Comparison of ENCODE assay signal across 8 cellular contexts in the genomic region with DNA sequence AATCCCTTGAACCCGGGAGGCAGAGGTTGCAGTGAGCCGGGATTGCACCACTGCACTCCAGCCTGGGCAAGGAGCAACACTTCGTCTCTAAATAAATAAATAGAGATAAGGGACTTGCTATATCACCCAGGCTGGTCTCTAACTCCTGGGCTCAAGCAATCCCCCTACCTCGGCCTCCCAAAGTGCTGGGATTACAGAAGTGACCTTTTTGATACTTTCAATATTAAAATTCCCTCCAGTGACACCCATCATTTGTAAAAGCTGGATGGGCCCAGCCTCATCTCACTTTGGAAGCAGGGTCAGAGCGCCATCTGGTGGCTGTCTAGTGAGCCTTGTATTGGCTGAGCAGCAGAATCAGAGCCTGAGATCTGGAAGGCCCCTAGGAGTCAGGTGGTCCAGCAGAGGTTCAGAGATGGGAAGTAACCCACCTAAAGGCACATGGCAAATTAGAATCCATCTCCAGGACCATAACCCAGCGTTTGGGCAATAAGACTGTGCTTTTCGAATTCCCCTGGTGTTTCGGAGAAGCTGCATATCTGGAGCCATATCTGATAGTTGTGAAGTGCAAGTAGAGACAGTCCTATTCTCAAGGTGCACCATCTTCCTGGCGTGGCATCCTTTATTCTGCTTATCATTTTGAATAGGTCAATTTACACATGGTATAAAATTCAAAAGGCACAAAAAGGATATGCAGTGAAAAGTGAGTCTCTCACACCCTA. TPM values are rescaled to one million over a fixed set of nuclear protein-coding genes. Genes with fewer than 3 reads are reported as not detected.
DNase-seq lines count a peak whose midpoint lies in the region; ATAC-seq and TF ChIP-seq lines count a peak whose summit lies in the region.

No MANE protein-coding gene starts in this region.

- H4K20me1 ChIP-seq in H9 (ENCODE audit: control insufficient read depth, insufficient read depth, insufficient read length) = no peaks in the 10 kb centered on the region

- H3K36me3 Mint-ChIP-seq in CD14-positive monocyte = no peaks in the 10 kb centered on the region
- H3K36me3 Mint-ChIP-seq in H9 (ENCODE audit: insufficient read depth in 1 of 3, low read depth in 3 of 3) = no peaks in the 10 kb centered on the region; a peak in 1 of 7 replicates
- H3K36me3 Mint-ChIP-seq in central memory CD8-positive, alpha-beta T cell (ENCODE audit: insufficient read depth) = no peaks in the 10 kb centered on the region

- no peaks in the 10 kb centered on the region for H3K79me2 ChIP-seq in H9 (ENCODE audit: insufficient read depth, low read length)

- H3K79me1 ChIP-seq in H9 (ENCODE audit: insufficient read depth, low read depth, low read length, poor library complexity, severe bottlenecking) = no peaks in the 10 kb centered on the region

- no peak overlapping the region for H3K56ac ChIP-seq in H9 (ENCODE audit: insufficient read length, low read depth, low read length)

- TF ChIP-seq CTCF in CD14-positive monocyte (IDR thresholded peaks at IDR 0.05) = peak; percentile 90
- TF ChIP-seq CTCF in H9 (conservative IDR thresholded peaks at IDR 0.05) = peak; percentile 95

- no peak overlapping the region for H4K5ac ChIP-seq in H9 (ENCODE audit: insufficient read length, low read depth, low read length)

- no peak overlapping the region for H2BK20ac ChIP-seq in H9 (ENCODE audit: low read depth, low read length, poor library complexity, severe bottlenecking)

- H3K4me2 ChIP-seq in H9 (ENCODE audit: insufficient read depth, insufficient read length, low read length) = no peak overlapping the region

- H3T11ph ChIP-seq in H9 (ENCODE audit: low read length) = no peak overlapping the region

- H3K4me3 Mint-ChIP-seq in CD14-positive monocyte (no peak overlapping the region), H9 (no peak overlapping the region)
- no peak overlapping the region for H3K4me3 Mint-ChIP-seq in central memory CD8-positive, alpha-beta T cell

- H3K23ac ChIP-seq in H9 (ENCODE audit: insufficient read length, low read depth, low read length) = no peak overlapping the region

- no peaks in the 10 kb centered on the region for H3K9me3 ChIP-seq in H9 (ENCODE audit: control insufficient read depth, low read depth, low read length)

- H2BK120ac ChIP-seq in H9 (ENCODE audit: low read depth, low read length, poor library complexity, severe bottlenecking) = no peak overlapping the region

- no peak overlapping the region for H4K8ac ChIP-seq in H9 (replicated peaks; ENCODE audit: insufficient read length, low read depth, low read length)

- H3K4ac ChIP-seq in H9 (ENCODE audit: low read depth, low read length) = no peak overlapping the region

- H2BK5ac ChIP-seq in H9 (ENCODE audit: insufficient read length, low read length) = no peak overlapping the region

- no peak overlapping the region for H3K14ac ChIP-seq in H9 (ENCODE audit: insufficient read depth, low read length)

- no peak overlapping the region for H4K91ac ChIP-seq in H9 (ENCODE audit: insufficient read length, low read depth, low read length)

- intact Hi-C loops in CD14-positive monocyte (cut with micrococcal nuclease) = loop anchor here (1.0 to 2.0 kb wide), 2 partner anchors 140 to 141 kb away; no protein-coding TSS in a partner anchor
- intact Hi-C loops in left colon (cut with DNase I, micrococcal nuclease) = loop anchor here in 1 of 2 donors (1.0 kb wide), 1 partner anchor 140 kb away; no protein-coding TSS in a partner anchor

- DNase-seq in CD14-positive monocyte (ENCODE audit: low spot score) (peak; percentile 58), H9 (peak; percentile 81), NCI-H2196 treated with DMSO at 0.1 percent for 48 hours (lab: John Stamatoyannopoulos, UW; ENCODE audit: unreplicated experiment) (peak; percentile 43), left colon (peak; percentile 58 to 90)
- DNase-seq in activated CD4-positive, CD25-positive, alpha-beta regulatory T cell treated with anti-CD3 and anti-CD28 coated beads, Interleukin-2, amount 50 U/mL, for 72 hours = peak; percentile 81
- DNase-seq in central memory CD8-positive, alpha-beta T cell (ENCODE audit: low spot score in 2 of 2) = peak; percentile 48 to 62
- peak; percentile 79 to 85 for DNase-seq in stimulated activated CD4-positive, alpha-beta T cell treated with anti-CD3 and anti-CD28 coated beads, Interleukin-2, amount 100 ng/mL, for 48 hours

- no CpG with 5 or more reads among the region's 9 CpGs for WGBS in H9 (ENCODE audit: extremely low coverage, insufficient read length, low lambda C conversion rate)

- H3K27ac ChIP-seq in H9 (ENCODE audit: insufficient read length, low read depth, low read length) = no peak overlapping the region

- H3K23me2 ChIP-seq in H9 (ENCODE audit: insufficient read length, low read depth, low read length, poor library complexity, severe bottlenecking) = no peaks in the 10 kb centered on the region

- H3K27ac Mint-ChIP-seq in CD14-positive monocyte (no peak overlapping the region), H9 (no peak overlapping the region)
- no peak overlapping the region for H3K27ac Mint-ChIP-seq in central memory CD8-positive, alpha-beta T cell (ENCODE audit: low read depth)

- H3K4me1 Mint-ChIP-seq in CD14-positive monocyte (peaks cover 4% of the 10 kb centered on the region), H9 (peaks cover 17% of the 10 kb centered on the region in 2 experiments)
- peaks cover 7% of the 10 kb centered on the region for H3K4me1 Mint-ChIP-seq in central memory CD8-positive, alpha-beta T cell

- H3K27me3 Mint-ChIP-seq in CD14-positive monocyte (ENCODE audit: low read depth in 3 of 3) = peaks cover 1 to 10% (median 7%) of the 10 kb centered on the region in 3 donors
- peaks cover 57% of the 10 kb centered on the region for H3K27me3 Mint-ChIP-seq in H9 (ENCODE audit: low read depth)
- H3K27me3 Mint-ChIP-seq in central memory CD8-positive, alpha-beta T cell = no peaks in the 10 kb centered on the region

- H3K27me3 ChIP-seq in H9 (ENCODE audit: insufficient read depth, low read length) = no peaks in the 10 kb centered on the region

- H3K9me3 Mint-ChIP-seq in CD14-positive monocyte (no peaks in the 10 kb centered on the region), H9 (no peaks in the 10 kb centered on the region; a peak in 1 of 5 replicates)
- H3K9me3 Mint-ChIP-seq in central memory CD8-positive, alpha-beta T cell = no peaks in the 10 kb centered on the region

- H3K4me1 ChIP-seq in H9 (ENCODE audit: insufficient read depth, low read length) = no peaks in the 10 kb centered on the region; the same call in 1 of the 2 replicates

- H2BK12ac ChIP-seq in H9 (ENCODE audit: insufficient read length, low read depth, low read length) = no peak overlapping the region

- H3K9ac ChIP-seq in H9 (ENCODE audit: extremely low read depth, insufficient read length, low read length) = no peak overlapping the region

- ATAC-seq in central memory CD8-positive, alpha-beta T cell (replicated peaks; ENCODE audit: extremely low read depth, poor library complexity, severe bottlenecking) = peak; percentile 70
- ATAC-seq in left colon (peak; percentile 85), HG03025 (IDR thresholded peaks at IDR 0.05; ENCODE audit: low FRiP score, unreplicated experiment) (no peak)

- no peak overlapping the region for H2BK15ac ChIP-seq in H9 (ENCODE audit: low read depth, low read length)

- H2AFZ ChIP-seq in H9 (ENCODE audit: low read length) = no peak overlapping the region

- H3K18ac ChIP-seq in H9 (ENCODE audit: insufficient read length, low read depth, low read length) = no peak overlapping the region

- no peak overlapping the region for H2AK5ac ChIP-seq in H9 (ENCODE audit: insufficient read length, low read length)

RNA-seq across cellular contexts. Expression of gene SLC35F6, which starts 18.3 kb away (rescaled TPM):
- polyA plus RNA-seq in CD14-positive monocyte = 10 to 100 TPM; 11.3 to 15.1 TPM
- 15.7 and 16.0 TPM in 2 replicates for total RNA-seq in H9 (2021)
- 10 to 100 TPM; 29.6 to 32.1 TPM for total RNA-seq in left colon

RNA-seq across cellular contexts. Expression of gene CENPA, which starts 40.1 kb away (rescaled TPM):
- polyA plus RNA-seq in CD14-positive monocyte = not detected
- 19.3 and 21.4 TPM in 2 replicates for total RNA-seq in H9 (2021)
- total RNA-seq in left colon = 1 to 10 TPM; 1.5 to 6.5 TPM

RNA-seq across cellular contexts. Expression of gene KCNK3, which starts 53.2 kb away (rescaled TPM):
- not detected for polyA plus RNA-seq in CD14-positive monocyte
- total RNA-seq in H9 (2021) = 0.09 TPM in 1 of 2 replicates, not detected in the other
- total RNA-seq in left colon = 1 to 10 TPM in 1 of 2 donors, under 1 TPM in 1; 0.79 to 1.5 TPM
